ENCODE assay signal across 38 cellular contexts in the genomic region with DNA sequence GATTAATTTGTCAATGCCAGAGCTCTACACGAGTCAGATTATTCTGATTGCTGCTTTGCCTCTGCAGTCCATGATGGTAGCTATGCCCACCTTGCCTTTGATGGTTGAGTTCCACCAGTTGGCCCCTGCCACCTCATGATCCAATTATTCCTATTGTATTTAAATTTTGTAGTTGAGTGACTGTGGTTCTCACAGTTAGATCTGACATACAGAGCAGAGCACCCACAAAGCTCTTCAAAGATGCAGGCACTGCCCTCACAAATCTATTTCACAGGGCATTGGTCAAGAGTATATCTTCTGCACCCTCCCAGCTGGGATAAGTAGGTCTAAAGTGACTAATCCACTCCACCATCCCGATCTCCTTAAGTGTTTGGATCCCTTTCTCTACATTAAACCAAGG.
"Had no signal": no experiment of that assay in that cellular context is flagged by ENCODE, and none has a peak within 500 bp of the region (broad histone marks: within the 10 kb centered on the region; RNA-seq: fewer than 3 reads in every experiment).

No MANE protein-coding gene starts in this region.

- H3K27me3 Mint-ChIP-seq: activated naive CD4-positive, alpha-beta T cell treated with anti-CD3 and anti-CD28 coated beads, Interleukin-2, amount 10 ng/mL, durations not matched to agents 7 days and 5 days; activated T-helper 17 cell treated with anti-CD3 and anti-CD28 coated beads, Interleukin-2, amount 50 U/mL, for 72 hours had no signal

- H3K27me3 ChIP-seq: adrenal gland, ascending aorta, body of pancreas, brain microvascular endothelial cell, breast epithelium, cardiac muscle cell had no signal

- H3K4me3 ChIP-seq: adrenal gland, ascending aorta, body of pancreas, breast epithelium, cardiac muscle cell had no signal

- H3K4me1 Mint-ChIP-seq: activated naive CD4-positive, alpha-beta T cell treated with anti-CD3 and anti-CD28 coated beads, Interleukin-2, amount 10 ng/mL, durations not matched to agents 7 days and 5 days; activated naive CD4-positive, alpha-beta T cell treated with anti-CD3 and anti-CD28 coated beads, Interleukin-2, amount 50 U/mL, for 24 hours; activated naive CD8-positive, alpha-beta T cell treated with anti-CD3 and anti-CD28 coated beads for 36 hours; activated naive CD8-positive, alpha-beta T cell treated with anti-CD3 and anti-CD28 coated beads, Interleukin-2, amount 10 ng/mL, durations not matched to agents 7 days and 5 days; activated naive CD8-positive, alpha-beta T cell treated with anti-CD3 and anti-CD28 coated beads, Interleukin-2, amount 50 U/mL, for 24 hours; activated T-helper 17 cell treated with anti-CD3 and anti-CD28 coated beads, Interleukin-2, amount 50 U/mL, for 72 hours; brain; central memory CD8-positive, alpha-beta T cell had no signal

- H3K27ac Mint-ChIP-seq: activated naive CD4-positive, alpha-beta T cell treated with anti-CD3 and anti-CD28 coated beads for 36 hours; activated naive CD4-positive, alpha-beta T cell treated with anti-CD3 and anti-CD28 coated beads, Interleukin-2, amount 10 ng/mL, durations not matched to agents 7 days and 5 days; activated naive CD4-positive, alpha-beta T cell treated with anti-CD3 and anti-CD28 coated beads, Interleukin-2, amount 50 U/mL, for 24 hours; activated naive CD4-positive, alpha-beta T cell treated with anti-CD3 and anti-CD28 coated beads, Interleukin-2, amount 50 U/mL, for 72 hours; activated naive CD8-positive, alpha-beta T cell; activated naive CD8-positive, alpha-beta T cell treated with anti-CD3 and anti-CD28 coated beads for 36 hours; activated naive CD8-positive, alpha-beta T cell treated with anti-CD3 and anti-CD28 coated beads, Interleukin-2, amount 10 ng/mL, durations not matched to agents 7 days and 5 days; activated naive CD8-positive, alpha-beta T cell treated with anti-CD3 and anti-CD28 coated beads, Interleukin-2, amount 50 U/mL, for 24 hours; activated T-cell treated with anti-CD3 and anti-CD28 coated beads, Interleukin-2, amount 50 U/mL, for 24 hours; activated T-cell treated with anti-CD3 and anti-CD28 coated beads, Interleukin-2, amount 50 U/mL, for 72 hours; activated T-helper 1 cell treated with anti-CD3 and anti-CD28 coated beads, Interleukin-12 subunit alpha, Interleukin-12 subunit beta, Interleukin-2, Interleukin-4 antibody, amounts not matched to agents 30 ng/mL and 10 ng/mL and 1 ng/mL, durations not matched to agents 14 hours and 24 hours and 36 hours; activated T-helper 17 cell treated with anti-CD3 and anti-CD28 coated beads, Interleukin-2, amount 50 U/mL, for 72 hours; activated T-helper 2 cell treated with anti-CD3 and anti-CD28 coated beads, Interferon-gamma antibody, Interleukin-2, Interleukin-4, amounts not matched to agents 10 μg/mL and 5 μg/mL and 100 μg/mL, durations not matched to agents 14 hours and 24 hours and 36 hours; brain had no signal

- H3K4me3 Mint-ChIP-seq: activated naive CD4-positive, alpha-beta T cell treated with anti-CD3 and anti-CD28 coated beads for 36 hours; activated naive CD4-positive, alpha-beta T cell treated with anti-CD3 and anti-CD28 coated beads, Interleukin-2, amount 10 ng/mL, durations not matched to agents 7 days and 5 days; activated naive CD4-positive, alpha-beta T cell treated with anti-CD3 and anti-CD28 coated beads, Interleukin-2, amount 50 U/mL, for 24 hours; activated naive CD8-positive, alpha-beta T cell; activated naive CD8-positive, alpha-beta T cell treated with anti-CD3 and anti-CD28 coated beads for 36 hours; activated naive CD8-positive, alpha-beta T cell treated with anti-CD3 and anti-CD28 coated beads, Interleukin-2, amount 10 ng/mL, durations not matched to agents 7 days and 5 days; activated naive CD8-positive, alpha-beta T cell treated with anti-CD3 and anti-CD28 coated beads, Interleukin-2, amount 50 U/mL, for 24 hours; activated T-cell treated with anti-CD3 and anti-CD28 coated beads, Interleukin-2, amount 50 U/mL, for 24 hours; activated T-cell treated with anti-CD3 and anti-CD28 coated beads, Interleukin-2, amount 50 U/mL, for 4 hours; activated T-cell treated with anti-CD3 and anti-CD28 coated beads, Interleukin-2, amount 50 U/mL, for 72 hours; activated T-helper 1 cell treated with anti-CD3 and anti-CD28 coated beads, Interleukin-12 subunit alpha, Interleukin-12 subunit beta, Interleukin-2, Interleukin-4 antibody, amounts not matched to agents 30 ng/mL and 10 ng/mL and 1 ng/mL, durations not matched to agents 14 hours and 24 hours and 36 hours; activated T-helper 17 cell treated with anti-CD3 and anti-CD28 coated beads, Interleukin-2, amount 50 U/mL, for 72 hours; brain; central memory CD8-positive, alpha-beta T cell had no signal

- H3K4me1 ChIP-seq: adrenal gland, ascending aorta, body of pancreas, breast epithelium had no signal

- H3K36me3 Mint-ChIP-seq: activated naive CD4-positive, alpha-beta T cell treated with anti-CD3 and anti-CD28 coated beads, Interleukin-2, amount 10 ng/mL, durations not matched to agents 7 days and 5 days; activated naive CD4-positive, alpha-beta T cell treated with anti-CD3 and anti-CD28 coated beads, Interleukin-2, amount 50 U/mL, for 24 hours; activated naive CD4-positive, alpha-beta T cell treated with anti-CD3 and anti-CD28 coated beads, Interleukin-2, amount 50 U/mL, for 72 hours; activated naive CD8-positive, alpha-beta T cell; activated naive CD8-positive, alpha-beta T cell treated with anti-CD3 and anti-CD28 coated beads for 36 hours; activated naive CD8-positive, alpha-beta T cell treated with anti-CD3 and anti-CD28 coated beads, Interleukin-2, amount 10 ng/mL, durations not matched to agents 7 days and 5 days; brain had no signal

- H3K27ac ChIP-seq: adrenal gland, ascending aorta, body of pancreas, brain microvascular endothelial cell, breast epithelium, cardiac muscle cell had no signal

- DNase-seq: activated effector memory CD4-positive, alpha-beta T cell treated with anti-CD3 and anti-CD28 coated beads, Interleukin-2, amount 50 U/mL, for 16 hours; activated effector memory CD4-positive, alpha-beta T cell treated with Interleukin-2 at 50 U/mL for 16 hours; activated gamma-delta T cell; activated gamma-delta T cell treated with Interleukin-2 at 50 U/mL for 16 hours; activated naive CD4-positive, alpha-beta T cell; activated naive CD4-positive, alpha-beta T cell treated with anti-CD3 and anti-CD28 coated beads for 36 hours; activated naive CD4-positive, alpha-beta T cell treated with anti-CD3 and anti-CD28 coated beads, Interleukin-2, amount 10 ng/mL, durations not matched to agents 7 days and 5 days; activated naive CD4-positive, alpha-beta T cell treated with anti-CD3 and anti-CD28 coated beads, Interleukin-2, amount 50 U/mL, for 16 hours; activated naive CD4-positive, alpha-beta T cell treated with Interleukin-2 at 50 U/mL for 16 hours; activated naive CD8-positive, alpha-beta T cell treated with anti-CD3 and anti-CD28 coated beads for 36 hours; activated naive CD8-positive, alpha-beta T cell treated with anti-CD3 and anti-CD28 coated beads, Interleukin-2, amount 10 ng/mL, durations not matched to agents 7 days and 5 days; activated naive CD8-positive, alpha-beta T cell treated with anti-CD3 and anti-CD28 coated beads, Interleukin-2, amount 50 U/mL, for 24 hours; activated T-cell treated with anti-CD3 and anti-CD28 coated beads, Interleukin-2, amount 50 U/mL, for 1 hour; activated T-cell treated with anti-CD3 and anti-CD28 coated beads, Interleukin-2, amount 50 U/mL, for 24 hours; activated T-cell treated with anti-CD3 and anti-CD28 coated beads, Interleukin-2, amount 50 U/mL, for 4 hours; activated T-cell treated with anti-CD3 and anti-CD28 coated beads, Interleukin-2, amount 50 U/mL, for 48 hours; activated T-cell treated with anti-CD3 and anti-CD28 coated beads, Interleukin-2, amount 50 U/mL, for 72 hours; adrenal gland; amniotic stem cell; amygdala; anterior cingulate cortex; aorta; body of pancreas; brain microvascular endothelial cell; caudate nucleus; central memory CD4-positive, alpha-beta T cell; cerebellar nuclear complex had no signal

- H3K9me3 Mint-ChIP-seq: activated naive CD4-positive, alpha-beta T cell treated with anti-CD3 and anti-CD28 coated beads, Interleukin-2, amount 10 ng/mL, durations not matched to agents 7 days and 5 days; activated naive CD4-positive, alpha-beta T cell treated with anti-CD3 and anti-CD28 coated beads, Interleukin-2, amount 50 U/mL, for 24 hours; activated naive CD8-positive, alpha-beta T cell treated with anti-CD3 and anti-CD28 coated beads for 36 hours; activated naive CD8-positive, alpha-beta T cell treated with anti-CD3 and anti-CD28 coated beads, Interleukin-2, amount 10 ng/mL, durations not matched to agents 7 days and 5 days; activated naive CD8-positive, alpha-beta T cell treated with anti-CD3 and anti-CD28 coated beads, Interleukin-2, amount 50 U/mL, for 24 hours; activated T-helper 1 cell treated with anti-CD3 and anti-CD28 coated beads, Interleukin-12 subunit alpha, Interleukin-12 subunit beta, Interleukin-2, Interleukin-4 antibody, amounts not matched to agents 30 ng/mL and 10 ng/mL and 1 ng/mL, durations not matched to agents 14 hours and 24 hours and 36 hours; activated T-helper 2 cell treated with anti-CD3 and anti-CD28 coated beads, Interferon-gamma antibody, Interleukin-2, Interleukin-4, amounts not matched to agents 10 μg/mL and 5 μg/mL and 100 μg/mL, durations not matched to agents 14 hours and 24 hours and 36 hours had no signal

- ATAC-seq: activated naive CD4-positive, alpha-beta T cell treated with anti-CD3 and anti-CD28 coated beads, Interleukin-2, amount 50 U/mL, for 72 hours; activated naive CD8-positive, alpha-beta T cell treated with anti-CD3 and anti-CD28 coated beads, Interleukin-2, amount 50 U/mL, for 24 hours; activated T-cell treated with anti-CD3 and anti-CD28 coated beads, Interleukin-2, amount 50 U/mL, for 4 hours; activated T-cell treated with anti-CD3 and anti-CD28 coated beads, Interleukin-2, amount 50 U/mL, for 72 hours; activated T-helper 17 cell treated with anti-CD3 and anti-CD28 coated beads, Interleukin-2, amount 50 U/mL, for 72 hours; body of pancreas had no signal

- H3K9me3 ChIP-seq: adrenal gland had no signal

- H3K36me3 ChIP-seq: adrenal gland, ascending aorta, brain microvascular endothelial cell, breast epithelium, cardiac muscle cell had no signal
